2 cellular contexts compared by ENCODE assay signal in genomic region chr4:73458184-73459047, GRCh38.
TF ChIP-seq lines count a peak whose summit lies in the region.

No MANE protein-coding gene starts in this region.

TF ChIP-seq in K562, 482 proteins besides CTCF, POLR2A, EP300 and RAD21 (continued from another document):
- TF ChIP-seq HNRNPLL (IDR thresholded peaks at IDR 0.05; ENCODE audit: low read depth, low read length, poor library complexity, severe bottlenecking) (no peak), ZNF655 (CRISPR knock-in tag; IDR thresholded peaks at IDR 0.05) (no peak)

TF ChIP-seq in HepG2, 621 proteins besides CTCF, POLR2A, EP300 and RAD21 (continued from another document):
- TF ChIP-seq BATF2 (CRISPR knock-in tag; IDR thresholded peaks at IDR 0.05), result no peak
- TF ChIP-seq IKZF4 (CRISPR knock-in tag; IDR thresholded peaks at IDR 0.05; ENCODE audit: borderline replicate concordance, low read depth, not compliant biosample characterization), result no peak
- TF ChIP-seq ZBTB42 (CRISPR knock-in tag; IDR thresholded peaks at IDR 0.05), result no peak
- TF ChIP-seq ZNF552 (CRISPR knock-in tag; IDR thresholded peaks at IDR 0.05; ENCODE audit: borderline replicate concordance), result 0 out of 2 replicates have a peak, but pooled peaks have one; percentile 38
- no peak for TF ChIP-seq SAFB2 (CRISPR knock-in tag; IDR thresholded peaks at IDR 0.05; ENCODE audit: borderline replicate concordance, low read depth)
- TF ChIP-seq TOE1 (CRISPR knock-in tag; IDR thresholded peaks at IDR 0.05), result 0 out of 2 replicates have a peak, but pooled peaks have one; percentile 30
